ENCODE assay signal across 12 cellular contexts in the genomic region with DNA sequence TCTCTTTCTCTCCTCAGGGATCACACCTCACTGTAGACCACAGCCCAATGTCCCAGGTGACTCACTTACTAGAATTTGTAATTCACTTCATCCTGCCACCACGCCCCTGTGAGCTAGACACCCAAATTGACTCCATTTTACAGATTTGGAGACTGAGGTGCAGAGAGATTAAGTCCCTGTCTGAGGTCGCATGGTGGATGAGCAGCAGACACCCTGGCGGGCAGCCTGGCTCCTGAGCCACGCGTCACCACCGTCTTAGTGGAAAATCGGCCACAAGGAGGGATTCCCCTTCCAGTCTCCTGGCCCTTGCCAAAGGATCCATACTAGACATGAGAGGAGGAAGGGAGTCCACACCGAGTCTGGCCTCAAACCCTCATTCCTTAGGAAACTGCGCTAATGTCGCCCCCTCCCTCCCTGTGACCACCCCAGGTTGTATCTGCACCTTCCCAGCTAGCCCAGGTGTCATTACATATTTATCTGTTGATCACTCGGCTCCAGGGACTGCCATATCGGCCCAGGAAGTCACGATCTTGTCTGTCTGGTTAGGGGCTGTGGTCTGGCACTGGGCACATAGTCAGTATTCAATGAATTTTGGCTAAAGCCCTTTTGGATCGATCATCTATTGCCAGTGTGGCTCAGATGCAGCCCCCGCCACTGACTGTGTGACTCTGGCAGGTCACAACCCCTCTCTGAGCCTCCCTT. TPM values are rescaled to one million over a fixed set of nuclear protein-coding genes. Genes with fewer than 3 reads are reported as not detected.
DNase-seq lines count a peak whose midpoint lies in the region; ATAC-seq, FAIRE-seq and TF ChIP-seq lines count a peak whose summit lies in the region.
"Had no signal": no experiment of that assay in that cellular context is flagged by ENCODE, and none has a peak within 500 bp of the region (broad histone marks: within the 10 kb centered on the region; RNA-seq: fewer than 3 reads in every experiment).

No MANE protein-coding gene starts in this region.

- peak overlapping the region; percentile 95 for H3K4me3 Mint-ChIP-seq in natural killer cell treated with Interleukin-12 subunit alpha and Interleukin-12 subunit beta and Interleukin-15 and Interleukin-18, amount 100 ng/mL, for 72 hours

- H3K27me3 ChIP-seq in K562 (ENCODE audit: control insufficient read depth in 2 of 2, insufficient read depth in 2 of 2, low read length in 2 of 2): peaks cover 37 to 55% of the 10 kb centered on the region in 2 experiments
- no peaks in the 10 kb centered on the region for H3K27me3 ChIP-seq in vagina
- H3K27me3 ChIP-seq: adrenal gland had no signal

- no peak overlapping the region for H3K27ac ChIP-seq in K562 (ENCODE audit: extremely low read depth, low read depth, low read length)
- peak overlapping the region; percentile 68 for H3K27ac ChIP-seq in vagina
- H3K27ac ChIP-seq: C4-2B had no signal

- no peak for TF ChIP-seq RAD21 in K562 (CRISPR knock-in tag; conservative IDR thresholded peaks at IDR 0.05 in 1 of 2, IDR thresholded peaks at IDR 0.05 in 1 of 2)

- H3K36me3 ChIP-seq in K562 (ENCODE audit: control insufficient read depth, insufficient read depth, low read length) (no peaks in the 10 kb centered on the region), vagina (no peaks in the 10 kb centered on the region)
- H3K36me3 ChIP-seq: adrenal gland had no signal

- peaks cover 23% of the 10 kb centered on the region for H3K36me3 Mint-ChIP-seq in natural killer cell treated with Interleukin-12 subunit alpha and Interleukin-12 subunit beta and Interleukin-15 and Interleukin-18, amount 100 ng/mL, for 72 hours

- no TSS peak for BruUV-seq in K562 (replicated peaks; lab: Mats Ljungman, UMichigan)

- POLR2A ChIA-PET in K562 (lab: Yijun Ruan, JAX): interaction anchor here (0.7 kb wide), 1 partner anchor 63 kb away, joined by 4 read pairs; no protein-coding TSS in a partner anchor

- no peaks in the 10 kb centered on the region for H3K9me1 ChIP-seq in K562 (ENCODE audit: control insufficient read depth, insufficient read depth, low read length)

- H3K9me3 ChIP-seq in K562 (replicated peaks; ENCODE audit: control insufficient read depth, insufficient read depth, low read depth, low read length) (no peaks in the 10 kb centered on the region), vagina (no peaks in the 10 kb centered on the region)
- H3K9me3 ChIP-seq: adrenal gland had no signal

- H3K27me3 Mint-ChIP-seq in natural killer cell treated with Interleukin-12 subunit alpha and Interleukin-12 subunit beta and Interleukin-15 and Interleukin-18, amount 100 ng/mL, for 72 hours: peaks cover 0 to 11% of the 10 kb centered on the region in 2 donors

- TF ChIP-seq EP300 in K562 (IDR thresholded peaks at IDR 0.05; ENCODE audit: low read length): no peak

- no peak for DNase-seq in Right ventricle myocardium superior
- no peak for DNase-seq in cardiac septum (ENCODE audit: low spot score)
- DNase-seq in K562 (ENCODE audit: extremely low read depth in 1 of 4, low spot score in 3 of 4): no peak
- no peak for DNase-seq in natural killer cell treated with Interleukin-12 subunit alpha and Interleukin-12 subunit beta and Interleukin-15 and Interleukin-18, amount 100 ng/mL, for 72 hours (ENCODE audit: low spot score)
- no peak for DNase-seq in vagina (ENCODE audit: extremely low spot score in 2 of 2)
- no peak for DNase-seq in NCI-H187 treated with DMSO at 0.1 percent for 48 hours (lab: John Stamatoyannopoulos, UW)
- no peak for DNase-seq in 8988T
- DNase-seq: adrenal gland, SW 1271 had no signal

- no peak overlapping the region for H3K4me2 ChIP-seq in K562 (ENCODE audit: insufficient read depth, low read length)

- in situ Hi-C loops in K562 (cut with MboI): no loop called here

- H3K9ac ChIP-seq in K562 (ENCODE audit: insufficient read depth in 1 of 2, low read depth in 2 of 2, low read length in 2 of 2): no peak overlapping the region

- no peak for FAIRE-seq in K562 (lab: Jason Lieb, UNC)
- FAIRE-seq: GM12892 had no signal

- no peaks in the 10 kb centered on the region for H3K9me3 Mint-ChIP-seq in natural killer cell treated with Interleukin-12 subunit alpha and Interleukin-12 subunit beta and Interleukin-15 and Interleukin-18, amount 100 ng/mL, for 72 hours

- H2AFZ ChIP-seq in K562 (ENCODE audit: low read depth, low read length): no peak overlapping the region

- peak; percentile 4 for ATAC-seq in Right ventricle myocardium superior (ENCODE audit: poor library complexity)
- ATAC-seq in K562: no peak
- ATAC-seq in natural killer cell treated with Interleukin-12 subunit alpha and Interleukin-12 subunit beta and Interleukin-15 and Interleukin-18, amount 100 ng/mL, for 72 hours: peak in 1 of 2 donors; percentile 18
- no peak for ATAC-seq in HG02840 (IDR thresholded peaks at IDR 0.05; ENCODE audit: low FRiP score, unreplicated experiment)

- WGBS in K562 (ENCODE audit: insufficient coverage, low coverage, missing lambda C conversion rate): 7% methylated on average over 12 of the region's 15 CpGs

- peaks cover 6% of the 10 kb centered on the region; the same call in 1 of the 2 replicates for H4K20me1 ChIP-seq in K562 (replicated peaks; ENCODE audit: control insufficient read depth, insufficient read depth, low read length)

- H3K79me2 ChIP-seq in K562 (ENCODE audit: control insufficient read depth, insufficient read depth, low read length): no peaks in the 10 kb centered on the region

- peak overlapping the region; percentile 99 to 100 for H3K27ac Mint-ChIP-seq in natural killer cell treated with Interleukin-12 subunit alpha and Interleukin-12 subunit beta and Interleukin-15 and Interleukin-18, amount 100 ng/mL, for 72 hours

- peaks cover 68 to 71% of the 10 kb centered on the region in 2 donors for H3K4me1 Mint-ChIP-seq in natural killer cell treated with Interleukin-12 subunit alpha and Interleukin-12 subunit beta and Interleukin-15 and Interleukin-18, amount 100 ng/mL, for 72 hours (ENCODE audit: low read depth in 2 of 2)

- 0 out of 5 replicates have a peak, but pooled peaks cover 0 to 3% of the 10 kb centered on the region in 2 experiments for H3K4me1 ChIP-seq in K562 (replicated peaks in 1 of 2; ENCODE audit: control insufficient read depth in 2 of 2, insufficient read depth in 2 of 2, low read length in 2 of 2)
- H3K4me1 ChIP-seq in vagina: peaks cover 56% of the 10 kb centered on the region

- H3K4me3 ChIP-seq in K562 (no peak overlapping the region), vagina (no peak overlapping the region)
- H3K4me3 ChIP-seq: adrenal gland had no signal

- TF ChIP-seq CTCF in K562 (IDR thresholded peaks at IDR 0.05 in 2 of 3, conservative IDR thresholded peaks at IDR 0.05 in 1 of 3; ENCODE audit: insufficient read depth in 2 of 3, low read depth in 1 of 3, low read length in 3 of 3): no peak
- no peak for TF ChIP-seq CTCF in vagina (IDR thresholded peaks at IDR 0.05)

- CTCF ChIA-PET in K562 (lab: Yijun Ruan, JAX; ENCODE audit: low intra/inter-chr PET ratio): no interaction called here

- intact Hi-C loops in Right ventricle myocardium superior (cut with DNase I): no loop called here
- intact Hi-C loops in cardiac septum (cut with DNase I): loop anchor here (5.0 kb wide), 1 partner anchor 36 kb away; no protein-coding TSS in a partner anchor
- intact Hi-C loops in K562 (cut with micrococcal nuclease): no loop called here
- intact Hi-C loops in vagina (cut with DNase I): no loop called here

- TF ChIP-seq POLR2A in K562 (conservative IDR thresholded peaks at IDR 0.05) (no peak), vagina (IDR thresholded peaks at IDR 0.05) (no peak)

TF ChIP-seq in K562, 482 proteins besides CTCF, POLR2A, EP300 and RAD21 (continues in another document):
- TF ChIP-seq MEF2D (tag; conservative IDR thresholded peaks at IDR 0.05; ENCODE audit: low read depth): no peak
- TF ChIP-seq KDM1A (IDR thresholded peaks at IDR 0.05): peak in 1 of 2 experiments; percentile 40; a peak in 1 of 4 replicates
- peak; percentile 72 for TF ChIP-seq RBM25 (IDR thresholded peaks at IDR 0.05; ENCODE audit: low read depth, low read length, severe bottlenecking)
- TF ChIP-seq JUND (IDR thresholded peaks at IDR 0.05; ENCODE audit: borderline replicate concordance, low read depth, low read length): no peak
- no peak for TF ChIP-seq JUND (tag; IDR thresholded peaks at IDR 0.05; ENCODE audit: borderline replicate concordance, low read depth, low read length)
- TF ChIP-seq, protein P1, sequence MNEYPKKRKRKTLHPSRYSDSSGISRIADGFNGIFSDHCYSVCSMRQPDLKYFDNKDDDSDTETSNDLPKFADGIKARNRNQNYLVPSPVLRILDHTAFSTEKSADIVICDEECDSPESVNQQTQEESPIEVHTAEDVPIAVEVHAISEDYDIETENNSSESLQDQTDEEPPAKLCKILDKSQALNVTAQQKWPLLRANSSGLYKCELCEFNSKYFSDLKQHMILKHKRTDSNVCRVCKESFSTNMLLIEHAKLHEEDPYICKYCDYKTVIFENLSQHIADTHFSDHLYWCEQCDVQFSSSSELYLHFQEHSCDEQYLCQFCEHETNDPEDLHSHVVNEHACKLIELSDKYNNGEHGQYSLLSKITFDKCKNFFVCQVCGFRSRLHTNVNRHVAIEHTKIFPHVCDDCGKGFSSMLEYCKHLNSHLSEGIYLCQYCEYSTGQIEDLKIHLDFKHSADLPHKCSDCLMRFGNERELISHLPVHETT (CRISPR knock-in tag; conservative IDR thresholded peaks at IDR 0.05 in 1 of 2, IDR thresholded peaks at IDR 0.05 in 1 of 2): no peak
- TF ChIP-seq HMG20B (CRISPR knock-in tag; IDR thresholded peaks at IDR 0.05): no peak

RNA-seq across cellular contexts. Expression of a gene that starts 25.7 kb away (rescaled TPM):
- total RNA-seq in Right ventricle myocardium superior: 26.9 TPM
- 37.6 TPM for total RNA-seq in cardiac septum
- not detected in 2 replicates for total RNA-seq in K562 (2011; cell fraction: chromatin; rRNA removed; ENCODE audit: low replicate concordance)
- not detected in 2 replicates for total RNA-seq in K562 (2011; cell fraction: nucleolus; rRNA removed)
- total RNA-seq in K562 (2011; cell fraction: nucleoplasm; rRNA removed): not detected in 2 replicates
- total RNA-seq in K562 (2014; rRNA removed): not detected in 2 replicates
- total RNA-seq in K562 (2014; rRNA removed; fragmentation: Illumina TruSeq; extraction: Trizol): not detected in 2 replicates
- not detected in 2 replicates for total RNA-seq in K562 (2015; rRNA removed; fragmentation: Illumina TruSeq; extraction: Trizol)
- total RNA-seq in K562 (2021): 0.16 TPM in 1 of 2 replicates, not detected in the other
- not detected in 2 replicates for polyA plus RNA-seq in K562 (2011; rRNA removed)
- polyA plus RNA-seq in K562 (2011; cell fraction: cytosol; rRNA removed): 0.01 TPM in 1 of 2 replicates, not detected in the other
- polyA plus RNA-seq in K562 (2011; cell fraction: nucleus; rRNA removed): not detected in 2 replicates
- polyA plus RNA-seq in K562 (2012): not detected in 2 replicates
- not detected in 2 replicates for polyA plus RNA-seq in K562 (2014; fragmentation: Illumina TruSeq; extraction: Trizol)
- not detected for polyA plus RNA-seq in K562 (2014; fragmentation: Nextera tagmentation; extraction: Ambion mirVana)
- not detected in 2 replicates for polyA plus RNA-seq in K562 (2014; rRNA removed)
- not detected in 2 replicates for polyA minus RNA-seq in K562 (2011; rRNA and poly(A)+ RNA removed)
- polyA minus RNA-seq in K562 (2011; cell fraction: cytosol; rRNA and poly(A)+ RNA removed): not detected in 2 replicates
- not detected in 2 replicates for polyA minus RNA-seq in K562 (2011; cell fraction: nucleus; rRNA and poly(A)+ RNA removed)
- under 1 TPM in 1 of 2 donors, not detected in 1; 0.08 TPM for total RNA-seq in natural killer cell treated with Interleukin-12 subunit alpha and Interleukin-12 subunit beta and Interleukin-15 and Interleukin-18, amount 100 ng/mL, for 72 hours
- total RNA-seq in vagina: 51.1 TPM

Comparison
In these comparisons a context has a peak if more than half of its experiments do, and no peak if none do; other contexts are left out.
1. RNA of a gene that starts 25.7 kb away (total RNA-seq): 51.1 TPM in vagina (single experiment), 37.6 TPM in cardiac septum (single experiment) and 26.9 TPM in Right ventricle myocardium superior (single experiment); 0.08 TPM in natural killer cell treated with Interleukin-12 subunit alpha and Interleukin-12 subunit beta and Interleukin-15 and Interleukin-18, amount 100 ng/mL, for 72 hours and 0.16 TPM in K562; every median in the first group is over 10 times any median in the second.